Comparison of ENCODE assay signal across 9 cellular contexts in the genomic region with DNA sequence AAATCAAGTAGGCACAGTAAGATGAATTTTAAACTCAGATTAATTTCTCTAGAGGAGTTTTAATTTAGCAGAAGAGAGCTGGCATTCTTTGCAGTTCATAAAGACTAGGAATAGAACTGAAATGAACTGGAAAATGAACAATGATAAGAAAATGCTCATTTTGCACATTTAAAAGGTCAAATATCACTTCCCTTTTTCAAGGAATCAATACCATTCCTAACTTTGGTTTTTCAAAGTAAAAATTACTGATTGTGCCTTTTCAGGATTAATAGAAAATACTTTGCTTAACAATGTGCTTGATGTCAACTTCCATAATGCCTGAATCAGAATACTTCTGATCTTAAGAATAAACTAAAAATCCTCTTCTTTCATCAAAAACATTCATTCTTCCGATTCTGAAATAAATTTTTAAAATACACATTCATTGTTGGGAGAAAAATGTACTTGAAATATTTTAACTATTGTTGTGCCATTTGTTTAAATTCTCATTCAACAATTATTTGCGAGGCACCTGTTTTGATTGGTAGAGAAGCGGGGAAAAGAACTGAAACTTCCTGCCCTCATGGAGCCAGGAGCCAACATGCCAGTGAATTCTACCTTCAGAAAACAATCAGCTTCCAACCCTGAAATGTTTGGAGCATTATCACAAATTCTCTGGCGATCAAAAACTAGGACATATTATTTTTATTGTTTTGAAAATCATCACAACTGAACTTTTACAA. TPM values are rescaled to one million over a fixed set of nuclear protein-coding genes. Genes with fewer than 3 reads are reported as not detected.
DNase-seq lines count a peak whose midpoint lies in the region; ATAC-seq and TF ChIP-seq lines count a peak whose summit lies in the region.
"Had no signal": no experiment of that assay in that cellular context is flagged by ENCODE, and none has a peak within 500 bp of the region (broad histone marks: within the 10 kb centered on the region; RNA-seq: fewer than 3 reads in every experiment).

No MANE protein-coding gene starts in this region.

- peaks cover 8% of the 10 kb centered on the region for H3K4me1 Mint-ChIP-seq in activated T-cell treated with anti-CD3 and anti-CD28 coated beads, Interleukin-2, amount 50 U/mL, for 72 hours (ENCODE audit: low read depth)
- peaks cover 13% of the 10 kb centered on the region for H3K4me1 Mint-ChIP-seq in activated B cell treated with CpG ODN at 0.5 μM for 24 hours
- H3K4me1 Mint-ChIP-seq in naive thymus-derived CD8-positive, alpha-beta T cell = peaks cover 8 to 32% (median 12%) of the 10 kb centered on the region in 4 donors

- H3K27me3 Mint-ChIP-seq in activated T-cell treated with anti-CD3 and anti-CD28 coated beads, Interleukin-2, amount 50 U/mL, for 72 hours (ENCODE audit: low read depth) = no peaks in the 10 kb centered on the region
- no peaks in the 10 kb centered on the region for H3K27me3 Mint-ChIP-seq in activated B cell treated with CpG ODN at 0.5 μM for 24 hours
- no peaks in the 10 kb centered on the region for H3K27me3 Mint-ChIP-seq in naive thymus-derived CD8-positive, alpha-beta T cell

- H3K4me1 ChIP-seq in iPS-20b (ENCODE audit: insufficient read depth, low read length) = peaks cover 34% of the 10 kb centered on the region; the same call in 1 of the 2 replicates
- peaks cover 24% of the 10 kb centered on the region for H3K4me1 ChIP-seq in thymus (ENCODE audit: control insufficient read depth, insufficient read depth, low read length)

- no peak for TF ChIP-seq CTCF in activated B cell treated with CpG ODN at 0.5 μM for 24 hours (IDR thresholded peaks at IDR 0.05)

- ATAC-seq in activated T-cell treated with anti-CD3 and anti-CD28 coated beads, Interleukin-2, amount 50 U/mL, for 72 hours (replicated peaks in 1 of 2) = no peak
- no peak for ATAC-seq in activated B cell treated with CpG ODN at 0.5 μM for 24 hours (ENCODE audit: low read depth)
- ATAC-seq in naive thymus-derived CD8-positive, alpha-beta T cell = no peak

- H3K27me3 ChIP-seq in iPS-20b (ENCODE audit: insufficient read depth, low read length) (0 out of 2 replicates have a peak, but pooled peaks cover 6% of the 10 kb centered on the region), thymus (ENCODE audit: control insufficient read depth, insufficient read depth) (no peaks in the 10 kb centered on the region)

- H3K4me3 Mint-ChIP-seq in activated T-cell treated with anti-CD3 and anti-CD28 coated beads, Interleukin-2, amount 50 U/mL, for 72 hours = no peak overlapping the region
- no peak overlapping the region for H3K4me3 Mint-ChIP-seq in activated B cell treated with CpG ODN at 0.5 μM for 24 hours
- H3K4me3 Mint-ChIP-seq in naive thymus-derived CD8-positive, alpha-beta T cell = peak overlapping the region in 5 of 10 donors; percentile 88 to 94 (median 91)

- H3K4me3 ChIP-seq in iPS-20b (ENCODE audit: low read length) (peak overlapping the region; percentile 84), thymus (ENCODE audit: low read length) (peak overlapping the region; percentile 100)

- intact Hi-C loops in activated B cell treated with CpG ODN at 0.5 μM for 24 hours (cut with micrococcal nuclease) = loop anchor here (5.0 kb wide), 3 partner anchors 32 to 1913 kb away; a partner anchor contains a TSS

- no peak overlapping the region for H3K27ac ChIP-seq in iPS-20b (ENCODE audit: low read length)
- H3K27ac ChIP-seq in thymus (ENCODE audit: low read depth) = no peak overlapping the region

- no peaks in the 10 kb centered on the region for H3K9me3 Mint-ChIP-seq in activated T-cell treated with anti-CD3 and anti-CD28 coated beads, Interleukin-2, amount 50 U/mL, for 72 hours
- no peaks in the 10 kb centered on the region for H3K9me3 Mint-ChIP-seq in activated B cell treated with CpG ODN at 0.5 μM for 24 hours
- no peaks in the 10 kb centered on the region for H3K9me3 Mint-ChIP-seq in naive thymus-derived CD8-positive, alpha-beta T cell
- H3K9me3 Mint-ChIP-seq: CD14-positive monocyte had no signal

- H3K9me3 ChIP-seq in iPS-20b (ENCODE audit: insufficient read depth, low read depth, low read length) (no peaks in the 10 kb centered on the region), thymus (ENCODE audit: control insufficient read depth) (no peaks in the 10 kb centered on the region)

- 71% methylated on average over 4 of the region's 4 CpGs for WGBS in thymus

- POLR2A ChIA-PET in activated B cell treated with CpG ODN at 0.5 μM for 24 hours (lab: Charles Lee) = no interaction called here
- POLR2A ChIA-PET in naive thymus-derived CD8-positive, alpha-beta T cell (lab: Charles Lee) = no interaction called here

- peaks cover 0 to 4% of the 10 kb centered on the region in 2 donors for H3K36me3 Mint-ChIP-seq in activated T-cell treated with anti-CD3 and anti-CD28 coated beads, Interleukin-2, amount 50 U/mL, for 72 hours (ENCODE audit: insufficient read depth in 2 of 2)
- H3K36me3 Mint-ChIP-seq in activated B cell treated with CpG ODN at 0.5 μM for 24 hours (ENCODE audit: low read depth) = peaks cover 12% of the 10 kb centered on the region
- peaks cover 0 to 2% (median 0%) of the 10 kb centered on the region in 3 donors for H3K36me3 Mint-ChIP-seq in naive thymus-derived CD8-positive, alpha-beta T cell

- peak overlapping the region; percentile 87 for H3K9ac ChIP-seq in iPS-20b (ENCODE audit: low read depth, low read length)

- DNase-seq in activated T-cell treated with anti-CD3 and anti-CD28 coated beads, Interleukin-2, amount 50 U/mL, for 72 hours = no peak
- DNase-seq in activated T-cell treated with anti-CD3 and anti-CD28 coated beads for 4 hours (no peak), activated B cell treated with CpG ODN at 0.5 μM for 24 hours (no peak), cerebellum (ENCODE audit: low spot score) (no peak), NCI-H2107 (lab: John Stamatoyannopoulos, UW) (no peak)
- no peak for DNase-seq in naive thymus-derived CD8-positive, alpha-beta T cell

- H3K36me3 ChIP-seq in iPS-20b (ENCODE audit: insufficient read depth, low read depth, low read length) (peaks cover 14% of the 10 kb centered on the region; the same call in 1 of the 2 replicates), thymus (ENCODE audit: control insufficient read depth, insufficient read depth) (peaks cover 4% of the 10 kb centered on the region)

- CTCF ChIA-PET in activated B cell treated with CpG ODN at 0.5 μM for 24 hours (lab: Charles Lee) = no interaction called here

- H3K27ac Mint-ChIP-seq in activated T-cell treated with anti-CD3 and anti-CD28 coated beads, Interleukin-2, amount 50 U/mL, for 72 hours = peak overlapping the region; percentile 11
- peak overlapping the region; percentile 51 for H3K27ac Mint-ChIP-seq in activated B cell treated with CpG ODN at 0.5 μM for 24 hours
- peak overlapping the region in 3 of 10 donors; percentile 79 to 96 (median 90) for H3K27ac Mint-ChIP-seq in naive thymus-derived CD8-positive, alpha-beta T cell

RNA-seq across cellular contexts. Expression of a gene that starts 2.1 kb away (rescaled TPM):
- total RNA-seq in activated T-cell treated with anti-CD3 and anti-CD28 coated beads, Interleukin-2, amount 50 U/mL, for 72 hours = 10 to 100 TPM; 44.7 to 46.0 TPM
- 71.6 and 80.5 TPM in 2 replicates for total RNA-seq in activated B cell treated with CpG ODN at 0.5 μM for 24 hours
- 17.3 TPM for polyA plus RNA-seq in thymus
- 10 to 100 TPM; 59.2 to 67.1 TPM for total RNA-seq in naive thymus-derived CD8-positive, alpha-beta T cell
- 10 to 100 TPM; 12.2 to 29.0 (median 21.1) TPM for polyA plus RNA-seq in naive thymus-derived CD8-positive, alpha-beta T cell
- 17.8 TPM for total RNA-seq in cerebellum
